In the genomic region with DNA sequence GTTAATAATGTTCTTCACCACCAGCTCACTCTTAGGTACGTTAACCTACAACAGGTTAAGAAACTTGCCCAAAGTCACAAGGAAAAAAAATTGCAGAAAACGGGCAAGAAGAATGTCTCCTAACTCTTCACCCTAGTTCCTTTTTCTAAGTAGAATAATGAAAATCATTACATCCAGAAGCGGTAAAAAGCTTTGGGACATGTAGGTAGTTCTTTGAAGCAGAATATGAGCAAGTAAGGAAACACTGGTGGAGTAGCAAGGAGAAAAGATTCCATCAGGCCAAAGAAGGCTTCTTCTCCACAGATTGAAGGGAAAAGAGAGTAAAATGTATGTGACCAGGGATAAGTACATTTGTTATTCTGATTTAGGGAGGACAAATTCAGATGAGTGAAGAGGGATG, we compare ENCODE assay signal across 13 cellular contexts. TPM values are rescaled to one million over a fixed set of nuclear protein-coding genes. Genes with fewer than 3 reads are reported as not detected.
DNase-seq lines count a peak whose midpoint lies in the region; ATAC-seq lines count a peak whose summit lies in the region.
"Had no signal": no experiment of that assay in that cellular context is flagged by ENCODE, and none has a peak within 500 bp of the region (broad histone marks: within the 10 kb centered on the region; RNA-seq: fewer than 3 reads in every experiment).

No MANE protein-coding gene starts in this region.

- in situ Hi-C loops in G401 (cut with HindIII; ENCODE audit: low sequenced_read_pairs), result no loop called here

- ATAC-seq in CD4-positive, CD25-positive, alpha-beta regulatory T cell (ENCODE audit: low read depth in 2 of 2), result no peak
- ATAC-seq in activated naive CD8-positive, alpha-beta T cell treated with anti-CD3 and anti-CD28 coated beads, Interleukin-2, amount 10 ng/mL, durations not matched to agents 7 days and 5 days (ENCODE audit: low read depth), result no peak
- no peak for ATAC-seq in natural killer cell treated with Interleukin-12 subunit alpha and Interleukin-12 subunit beta and Interleukin-15 and Interleukin-18, amount 100 ng/mL, for 72 hours
- ATAC-seq in left colon, result no peak

- H3K27ac ChIP-seq in CD4-positive, CD25-positive, alpha-beta regulatory T cell (ENCODE audit: insufficient read depth, low read length, poor library complexity, severe bottlenecking), result no peak overlapping the region

- H3K27ac Mint-ChIP-seq in CD4-positive, CD25-positive, alpha-beta regulatory T cell, result peak overlapping the region; percentile 5 to 27 (median 6)
- H3K27ac Mint-ChIP-seq in activated naive CD8-positive, alpha-beta T cell treated with anti-CD3 and anti-CD28 coated beads, Interleukin-2, amount 10 ng/mL, durations not matched to agents 7 days and 5 days, result peak overlapping the region; percentile 82
- peak overlapping the region; percentile 5 to 46 for H3K27ac Mint-ChIP-seq in natural killer cell treated with Interleukin-12 subunit alpha and Interleukin-12 subunit beta and Interleukin-15 and Interleukin-18, amount 100 ng/mL, for 72 hours

- H3K4me1 ChIP-seq in CD4-positive, CD25-positive, alpha-beta regulatory T cell (ENCODE audit: control insufficient read depth, insufficient read depth, low read length, poor library complexity, severe bottlenecking), result peaks cover 43% of the 10 kb centered on the region

- peak overlapping the region; percentile 99 for H3K4me3 ChIP-seq in CD4-positive, CD25-positive, alpha-beta regulatory T cell (ENCODE audit: low read depth, low read length)
- H3K4me3 ChIP-seq: tibial nerve had no signal

- peak overlapping the region; percentile 63 to 87 (median 74) for H3K4me3 Mint-ChIP-seq in CD4-positive, CD25-positive, alpha-beta regulatory T cell
- peak overlapping the region; percentile 74 for H3K4me3 Mint-ChIP-seq in activated naive CD8-positive, alpha-beta T cell treated with anti-CD3 and anti-CD28 coated beads, Interleukin-2, amount 10 ng/mL, durations not matched to agents 7 days and 5 days
- H3K4me3 Mint-ChIP-seq in natural killer cell treated with Interleukin-12 subunit alpha and Interleukin-12 subunit beta and Interleukin-15 and Interleukin-18, amount 100 ng/mL, for 72 hours, result peak overlapping the region; percentile 100
- H3K4me3 Mint-ChIP-seq: mesothelial cell of epicardium had no signal

- H3K9me3 ChIP-seq in CD4-positive, CD25-positive, alpha-beta regulatory T cell (ENCODE audit: control insufficient read depth in 2 of 2, low read length in 2 of 2), result no peaks in the 10 kb centered on the region
- H3K9me3 ChIP-seq: tibial nerve had no signal

- H3K36me3 Mint-ChIP-seq in CD4-positive, CD25-positive, alpha-beta regulatory T cell, result peaks cover 13% of the 10 kb centered on the region
- peaks cover 15% of the 10 kb centered on the region for H3K36me3 Mint-ChIP-seq in activated naive CD8-positive, alpha-beta T cell treated with anti-CD3 and anti-CD28 coated beads, Interleukin-2, amount 10 ng/mL, durations not matched to agents 7 days and 5 days
- H3K36me3 Mint-ChIP-seq in natural killer cell treated with Interleukin-12 subunit alpha and Interleukin-12 subunit beta and Interleukin-15 and Interleukin-18, amount 100 ng/mL, for 72 hours, result peaks cover 22% of the 10 kb centered on the region
- H3K36me3 Mint-ChIP-seq: mesothelial cell of epicardium had no signal

- H3K27me3 ChIP-seq in CD4-positive, CD25-positive, alpha-beta regulatory T cell (ENCODE audit: control insufficient read depth, insufficient read depth, low read length), result no peaks in the 10 kb centered on the region
- H3K27me3 ChIP-seq: tibial nerve had no signal

- peaks cover 7% of the 10 kb centered on the region for H3K36me3 ChIP-seq in CD4-positive, CD25-positive, alpha-beta regulatory T cell (ENCODE audit: control insufficient read depth, insufficient read depth, low read length)

- no peaks in the 10 kb centered on the region for H3K27me3 Mint-ChIP-seq in CD4-positive, CD25-positive, alpha-beta regulatory T cell
- no peaks in the 10 kb centered on the region for H3K27me3 Mint-ChIP-seq in activated naive CD8-positive, alpha-beta T cell treated with anti-CD3 and anti-CD28 coated beads, Interleukin-2, amount 10 ng/mL, durations not matched to agents 7 days and 5 days
- no peaks in the 10 kb centered on the region for H3K27me3 Mint-ChIP-seq in natural killer cell treated with Interleukin-12 subunit alpha and Interleukin-12 subunit beta and Interleukin-15 and Interleukin-18, amount 100 ng/mL, for 72 hours

- intact Hi-C loops in left colon (cut with DNase I, micrococcal nuclease), result no loop called here

- peaks cover 38 to 63% (median 39%) of the 10 kb centered on the region in 4 donors for H3K4me1 Mint-ChIP-seq in CD4-positive, CD25-positive, alpha-beta regulatory T cell
- peaks cover 29% of the 10 kb centered on the region for H3K4me1 Mint-ChIP-seq in activated naive CD8-positive, alpha-beta T cell treated with anti-CD3 and anti-CD28 coated beads, Interleukin-2, amount 10 ng/mL, durations not matched to agents 7 days and 5 days
- peaks cover 38 to 48% of the 10 kb centered on the region in 2 donors for H3K4me1 Mint-ChIP-seq in natural killer cell treated with Interleukin-12 subunit alpha and Interleukin-12 subunit beta and Interleukin-15 and Interleukin-18, amount 100 ng/mL, for 72 hours (ENCODE audit: low read depth in 2 of 2)

- POLR2A ChIA-PET in activated naive CD8-positive, alpha-beta T cell treated with anti-CD3 and anti-CD28 coated beads, Interleukin-2, amount 10 ng/mL, durations not matched to agents 7 days and 5 days (lab: Charles Lee), result interaction anchor here (0.8 kb wide), 1 partner anchor 122 kb away, joined by 3 read pairs; no protein-coding TSS in a partner anchor

- DNase-seq in CD4-positive, CD25-positive, alpha-beta regulatory T cell, result no peak
- DNase-seq in G401 (ENCODE audit: low spot score) (peak; percentile 57), left colon (no peak), NCI-H774 (lab: John Stamatoyannopoulos, UW) (no peak), anterior cingulate cortex (lab: John Stamatoyannopoulos, UW) (no peak), iPS-NIHi11 (ENCODE audit: low spot score) (no peak)
- DNase-seq in activated naive CD8-positive, alpha-beta T cell treated with anti-CD3 and anti-CD28 coated beads, Interleukin-2, amount 10 ng/mL, durations not matched to agents 7 days and 5 days, result no peak
- no peak for DNase-seq in natural killer cell treated with Interleukin-12 subunit alpha and Interleukin-12 subunit beta and Interleukin-15 and Interleukin-18, amount 100 ng/mL, for 72 hours (ENCODE audit: low spot score)
- DNase-seq: DMS 273 treated with DMSO at 0.1 percent for 48 hours, NCI-H345, T-helper 9 cell had no signal

- no peaks in the 10 kb centered on the region for H3K9me3 Mint-ChIP-seq in CD4-positive, CD25-positive, alpha-beta regulatory T cell
- no peaks in the 10 kb centered on the region for H3K9me3 Mint-ChIP-seq in activated naive CD8-positive, alpha-beta T cell treated with anti-CD3 and anti-CD28 coated beads, Interleukin-2, amount 10 ng/mL, durations not matched to agents 7 days and 5 days
- no peaks in the 10 kb centered on the region for H3K9me3 Mint-ChIP-seq in natural killer cell treated with Interleukin-12 subunit alpha and Interleukin-12 subunit beta and Interleukin-15 and Interleukin-18, amount 100 ng/mL, for 72 hours
- H3K9me3 Mint-ChIP-seq: mesothelial cell of epicardium had no signal

RNA-seq across cellular contexts. Expression of a gene that starts 4.1 kb away (rescaled TPM):
- 42.7 TPM for total RNA-seq in CD4-positive, CD25-positive, alpha-beta regulatory T cell
- 10 to 100 TPM; 24.5 to 27.5 (median 25.4) TPM for polyA plus RNA-seq in CD4-positive, CD25-positive, alpha-beta regulatory T cell
- total RNA-seq in G401 (2014; rRNA removed; shearing (Covaris generic)), result 55.1 and 65.9 TPM in 2 replicates
- total RNA-seq in activated naive CD8-positive, alpha-beta T cell treated with anti-CD3 and anti-CD28 coated beads, Interleukin-2, amount 10 ng/mL, durations not matched to agents 7 days and 5 days, result 10 to 100 TPM; 34.8 to 35.5 TPM
- 10 to 100 TPM; 43.0 to 59.6 TPM for total RNA-seq in natural killer cell treated with Interleukin-12 subunit alpha and Interleukin-12 subunit beta and Interleukin-15 and Interleukin-18, amount 100 ng/mL, for 72 hours
- 10 to 100 TPM; 86.6 to 87.3 TPM for total RNA-seq in left colon

Comparison
In these comparisons a context has a peak if more than half of its experiments do, and no peak if none do; other contexts are left out.
1. H3K27ac Mint-ChIP-seq: peak in every context shown above with its lines; median percentile 82 in activated naive CD8-positive, alpha-beta T cell treated with anti-CD3 and anti-CD28 coated beads, Interleukin-2, amount 10 ng/mL, durations not matched to agents 7 days and 5 days; 26 in natural killer cell treated with Interleukin-12 subunit alpha and Interleukin-12 subunit beta and Interleukin-15 and Interleukin-18, amount 100 ng/mL, for 72 hours; 6 in CD4-positive, CD25-positive, alpha-beta regulatory T cell.